In the genomic region with DNA sequence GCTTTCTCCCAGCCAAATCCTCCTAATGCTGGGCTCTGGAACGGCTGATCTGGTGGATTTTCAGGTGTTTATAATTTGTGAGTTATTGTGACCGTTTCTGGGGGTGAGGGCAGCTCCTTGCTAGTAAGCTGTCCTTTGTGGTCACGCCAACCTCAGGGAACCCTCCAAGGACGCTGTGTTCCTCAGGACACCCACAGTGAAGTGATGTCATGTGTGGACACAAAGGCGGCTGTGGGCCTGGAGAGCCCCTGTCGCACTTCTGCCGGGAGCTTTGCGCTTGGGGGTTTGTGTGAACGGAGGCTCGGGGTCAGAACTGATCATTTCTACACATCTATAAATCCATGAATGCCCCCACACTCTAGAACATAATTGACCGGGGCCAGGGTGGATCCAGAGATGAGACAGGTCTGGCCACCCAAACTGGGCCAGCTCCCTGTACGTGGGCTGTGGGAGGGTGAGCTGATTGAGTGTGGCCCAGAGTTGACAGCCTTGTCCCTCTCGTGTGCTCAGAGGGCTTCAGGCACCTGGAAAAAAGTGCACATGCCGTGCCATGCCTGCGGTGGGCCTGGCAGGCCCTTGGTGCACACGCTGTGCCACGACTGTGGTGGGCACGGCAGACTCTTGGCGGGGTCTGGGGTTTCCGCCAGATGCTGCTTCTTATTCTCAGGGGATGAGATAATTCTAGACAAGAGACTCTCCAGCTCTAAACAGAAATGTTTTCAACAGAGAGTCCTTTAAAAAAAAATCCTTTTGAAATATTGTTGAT, we compare ENCODE assay signal across 19 cellular contexts.
DNase-seq lines count a peak whose midpoint lies in the region; ATAC-seq, FAIRE-seq and TF ChIP-seq lines count a peak whose summit lies in the region.
"Had no signal": no experiment of that assay in that cellular context is flagged by ENCODE, and none has a peak within 500 bp of the region (broad histone marks: within the 10 kb centered on the region; RNA-seq: fewer than 3 reads in every experiment).

No MANE protein-coding gene starts in this region.

- H3K36me3 ChIP-seq in ascending aorta (no peaks in the 10 kb centered on the region), right atrium auricular region (no peaks in the 10 kb centered on the region), sigmoid colon (no peaks in the 10 kb centered on the region)
- H3K36me3 ChIP-seq: brain microvascular endothelial cell, SJSA1, spleen had no signal

- ATAC-seq in A549: no peak
- ATAC-seq in HG02588 (IDR thresholded peaks at IDR 0.05; ENCODE audit: unreplicated experiment): no peak
- ATAC-seq: activated naive CD8-positive, alpha-beta T cell treated with anti-CD3 and anti-CD28 coated beads, Interleukin-2, amount 50 U/mL, for 24 hours had no signal

- H3K27ac ChIP-seq in A549 (peak overlapping the region; percentile 94 to 97), ascending aorta (peak overlapping the region; percentile 91 to 96), right atrium auricular region (peak overlapping the region; percentile 82 to 87), sigmoid colon (peak overlapping the region; percentile 71 to 85 (median 84))
- H3K27ac ChIP-seq: brain microvascular endothelial cell, SJSA1, spleen had no signal

- TF ChIP-seq EP300 in A549 (IDR thresholded peaks at IDR 0.05) (no peak), sigmoid colon (IDR thresholded peaks at IDR 0.05) (no peak)

- DNase-seq in A549 (ENCODE audit: low read depth in 1 of 2, low spot score in 1 of 2): no peak
- no peak for DNase-seq in ascending aorta (ENCODE audit: low spot score in 2 of 2)
- no peak for DNase-seq in right atrium auricular region (ENCODE audit: low spot score)
- DNase-seq in sigmoid colon: no peak
- DNase-seq in hepatic stellate cell (ENCODE audit: low spot score): no peak
- DNase-seq in glomerular visceral epithelial cell (ENCODE audit: extremely low spot score): no peak
- DNase-seq in NOMO-1 (lab: John Stamatoyannopoulos, UW; ENCODE audit: unreplicated experiment in 2 of 2): no peak
- DNase-seq: activated CD4-positive, alpha-beta T cell treated with anti-CD3 and anti-CD28 coated beads, Interleukin-2, amount 50 U/mL, for 4 hours; activated CD8-positive, alpha-beta memory T cell treated with anti-CD3 and anti-CD28 coated beads, Interleukin-2, amount 50 U/mL, for 48 hours; activated naive CD8-positive, alpha-beta T cell treated with anti-CD3 and anti-CD28 coated beads, Interleukin-2, amount 50 U/mL, for 24 hours; brain microvascular endothelial cell; KBM-7; kidney glomerular epithelial cell; NCI-H1694; OCI-M1; spleen; stimulated activated CD4-positive, alpha-beta T cell treated with anti-CD3 and anti-CD28 coated beads, Interleukin-4, amount 100 ng/mL, for 4 hours had no signal

- intact Hi-C loops in ascending aorta (cut with DNase I) (loop anchor here (1.0 to 10.0 kb wide), 3 partner anchors 16 to 227 kb away; no protein-coding TSS in a partner anchor), sigmoid colon (cut with DNase I) (no loop called here)

- H3K4me3 ChIP-seq in A549: no peak overlapping the region
- H3K4me3 ChIP-seq in ascending aorta: no peak overlapping the region
- H3K4me3 ChIP-seq in right atrium auricular region: no peak overlapping the region
- H3K4me3 ChIP-seq in sigmoid colon: no peak overlapping the region
- H3K4me3 ChIP-seq: SJSA1, spleen had no signal

- no peak for TF ChIP-seq RAD21 in A549 (conservative IDR thresholded peaks at IDR 0.05 in 1 of 2, IDR thresholded peaks at IDR 0.05 in 1 of 2)

- no peak for TF ChIP-seq CTCF in A549 (IDR thresholded peaks at IDR 0.05)
- no peak for TF ChIP-seq CTCF in ascending aorta (IDR thresholded peaks at IDR 0.05)
- TF ChIP-seq CTCF in right atrium auricular region (IDR thresholded peaks at IDR 0.05): no peak
- no peak for TF ChIP-seq CTCF in sigmoid colon (IDR thresholded peaks at IDR 0.05)

- WGBS in A549 (ENCODE audit: missing lambda C conversion rate): 91% methylated on average over 19 of the region's 20 CpGs
- 92% methylated on average over 20 of the region's 20 CpGs for WGBS in sigmoid colon, 2 donors

- peak overlapping the region; percentile 77 for H3K4me2 ChIP-seq in A549

- POLR2A ChIA-PET in A549 (lab: Yijun Ruan, JAX): no interaction called here

- H3K27me3 ChIP-seq in ascending aorta (no peaks in the 10 kb centered on the region), right atrium auricular region (no peaks in the 10 kb centered on the region), sigmoid colon (no peaks in the 10 kb centered on the region)
- H3K27me3 ChIP-seq: brain microvascular endothelial cell, SJSA1 had no signal

- H3K4me1 ChIP-seq in A549 (peaks cover 59% of the 10 kb centered on the region), ascending aorta (peaks cover 15 to 58% of the 10 kb centered on the region in 2 donors), right atrium auricular region (peaks cover 0 to 46% of the 10 kb centered on the region in 2 donors), sigmoid colon (peaks cover 0 to 59% (median 51%) of the 10 kb centered on the region in 4 donors)
- H3K4me1 ChIP-seq: SJSA1 had no signal

- CTCF ChIA-PET in A549 (lab: Yijun Ruan, JAX): interaction anchor here (0.6 to 1.4 kb wide), 2 partner anchors 14 to 40 kb away, joined by 3 read pairs; no protein-coding TSS in a partner anchor

- FAIRE-seq in A549 (lab: Jason Lieb, UNC): no peak

- H3K9me3 ChIP-seq in A549: no peaks in the 10 kb centered on the region
- H3K9me3 ChIP-seq in ascending aorta: no peaks in the 10 kb centered on the region
- no peaks in the 10 kb centered on the region for H3K9me3 ChIP-seq in right atrium auricular region
- no peaks in the 10 kb centered on the region for H3K9me3 ChIP-seq in sigmoid colon
- H3K9me3 ChIP-seq: SJSA1, spleen had no signal

- TF ChIP-seq POLR2A in A549 (IDR thresholded peaks at IDR 0.05; ENCODE audit: low read length) (no peak), sigmoid colon (IDR thresholded peaks at IDR 0.05) (no peak)

TF ChIP-seq in A549, 52 proteins besides CTCF, POLR2A, EP300 and RAD21:
- TF ChIP-seq, protein P1, sequence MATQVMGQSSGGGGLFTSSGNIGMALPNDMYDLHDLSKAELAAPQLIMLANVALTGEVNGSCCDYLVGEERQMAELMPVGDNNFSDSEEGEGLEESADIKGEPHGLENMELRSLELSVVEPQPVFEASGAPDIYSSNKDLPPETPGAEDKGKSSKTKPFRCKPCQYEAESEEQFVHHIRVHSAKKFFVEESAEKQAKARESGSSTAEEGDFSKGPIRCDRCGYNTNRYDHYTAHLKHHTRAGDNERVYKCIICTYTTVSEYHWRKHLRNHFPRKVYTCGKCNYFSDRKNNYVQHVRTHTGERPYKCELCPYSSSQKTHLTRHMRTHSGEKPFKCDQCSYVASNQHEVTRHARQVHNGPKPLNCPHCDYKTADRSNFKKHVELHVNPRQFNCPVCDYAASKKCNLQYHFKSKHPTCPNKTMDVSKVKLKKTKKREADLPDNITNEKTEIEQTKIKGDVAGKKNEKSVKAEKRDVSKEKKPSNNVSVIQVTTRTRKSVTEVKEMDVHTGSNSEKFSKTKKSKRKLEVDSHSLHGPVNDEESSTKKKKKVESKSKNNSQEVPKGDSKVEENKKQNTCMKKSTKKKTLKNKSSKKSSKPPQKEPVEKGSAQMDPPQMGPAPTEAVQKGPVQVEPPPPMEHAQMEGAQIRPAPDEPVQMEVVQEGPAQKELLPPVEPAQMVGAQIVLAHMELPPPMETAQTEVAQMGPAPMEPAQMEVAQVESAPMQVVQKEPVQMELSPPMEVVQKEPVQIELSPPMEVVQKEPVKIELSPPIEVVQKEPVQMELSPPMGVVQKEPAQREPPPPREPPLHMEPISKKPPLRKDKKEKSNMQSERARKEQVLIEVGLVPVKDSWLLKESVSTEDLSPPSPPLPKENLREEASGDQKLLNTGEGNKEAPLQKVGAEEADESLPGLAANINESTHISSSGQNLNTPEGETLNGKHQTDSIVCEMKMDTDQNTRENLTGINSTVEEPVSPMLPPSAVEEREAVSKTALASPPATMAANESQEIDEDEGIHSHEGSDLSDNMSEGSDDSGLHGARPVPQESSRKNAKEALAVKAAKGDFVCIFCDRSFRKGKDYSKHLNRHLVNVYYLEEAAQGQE (IDR thresholded peaks at IDR 0.05): no peak
- TF ChIP-seq BHLHE40 (IDR thresholded peaks at IDR 0.05; ENCODE audit: low read depth, low read length) (no peak), ZFP36 (IDR thresholded peaks at IDR 0.05; ENCODE audit: borderline replicate concordance, partially characterized antibody) (no peak), MYC (IDR thresholded peaks at IDR 0.05; ENCODE audit: borderline replicate concordance, low read length) (no peak), NPAS2 (CRISPR knock-in tag; IDR thresholded peaks at IDR 0.05; ENCODE audit: borderline replicate concordance) (no peak), RFX5 (IDR thresholded peaks at IDR 0.05) (no peak), CBX2 (IDR thresholded peaks at IDR 0.05; ENCODE audit: borderline replicate concordance, low read depth) (no peak), TP53 (CRISPR knock-in tag; IDR thresholded peaks at IDR 0.05) (no peak), SMC3 (IDR thresholded peaks at IDR 0.05) (no peak), MAZ (IDR thresholded peaks at IDR 0.05; ENCODE audit: borderline replicate concordance, low read depth, low read length) (no peak), PHF8 (IDR thresholded peaks at IDR 0.05; ENCODE audit: borderline replicate concordance, low read depth) (no peak)
- TF ChIP-seq, protein P2, sequence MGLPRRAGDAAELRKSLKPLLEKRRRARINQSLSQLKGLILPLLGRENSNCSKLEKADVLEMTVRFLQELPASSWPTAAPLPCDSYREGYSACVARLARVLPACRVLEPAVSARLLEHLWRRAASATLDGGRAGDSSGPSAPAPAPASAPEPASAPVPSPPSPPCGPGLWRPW (IDR thresholded peaks at IDR 0.05): no peak
